In genomic region chr2:196249171-196249570, GRCh38 we compare ENCODE assay signal across 15 cellular contexts.
A peak's percentile ranks its signal among the peaks of the same experiment; 100 is the strongest.
DNase-seq lines count a peak whose midpoint lies in the region; ATAC-seq and TF ChIP-seq lines count a peak whose summit lies in the region.
"Had no signal": no experiment of that assay in that cellular context is flagged by ENCODE, and none has a peak within 500 bp of the region (broad histone marks: within the 10 kb centered on the region; RNA-seq: fewer than 3 reads in every experiment).

No MANE protein-coding gene starts in this region.

- intact Hi-C loops in CD14-positive monocyte (cut with micrococcal nuclease) = no loop called here
- intact Hi-C loops in ascending aorta (cut with DNase I) = no loop called here
- intact Hi-C loops in PC-3 (cut with micrococcal nuclease) = loop anchor here (5.0 kb wide), 1 partner anchor 432 kb away; no protein-coding TSS in a partner anchor

- no peaks in the 10 kb centered on the region for H4K20me1 ChIP-seq in Loucy (ENCODE audit: insufficient read depth, low read length, poor library complexity, severe bottlenecking)
- no peaks in the 10 kb centered on the region for H4K20me1 ChIP-seq in PC-3 (ENCODE audit: low read length)

- H3K4me1 Mint-ChIP-seq in CD14-positive monocyte = peaks cover 62% of the 10 kb centered on the region

- H3K27me3 ChIP-seq in Loucy (ENCODE audit: insufficient read depth, low read length, poor library complexity, severe bottlenecking) (no peaks in the 10 kb centered on the region), ascending aorta (no peaks in the 10 kb centered on the region), neutrophil (no peaks in the 10 kb centered on the region), PC-3 (ENCODE audit: low read length) (no peaks in the 10 kb centered on the region)
- H3K27me3 ChIP-seq: breast epithelium, foreskin keratinocyte had no signal

- BruUV-seq in PC-3 (replicated peaks; lab: Mats Ljungman, UMichigan) = no TSS peak

- no peaks in the 10 kb centered on the region for H3K36me3 ChIP-seq in Loucy (ENCODE audit: insufficient read depth, low read length)
- no peaks in the 10 kb centered on the region for H3K36me3 ChIP-seq in ascending aorta
- no peaks in the 10 kb centered on the region for H3K36me3 ChIP-seq in neutrophil
- H3K36me3 ChIP-seq in PC-3 (ENCODE audit: low read depth, low read length) = no peaks in the 10 kb centered on the region
- H3K36me3 ChIP-seq: breast epithelium had no signal

- H3F3A ChIP-seq in Loucy (ENCODE audit: low read depth) (no peaks in the 10 kb centered on the region), PC-3 (ENCODE audit: low read length, unreplicated experiment) (no peaks in the 10 kb centered on the region)

- H3K27ac Mint-ChIP-seq in CD14-positive monocyte = peak overlapping the region in 6 of 7 donors; percentile 38 to 84 (median 64)

- H3K9me3 ChIP-seq in Loucy (ENCODE audit: insufficient read depth, low read depth, low read length) (no peaks in the 10 kb centered on the region), ascending aorta (no peaks in the 10 kb centered on the region), neutrophil (no peaks in the 10 kb centered on the region), PC-3 (ENCODE audit: low read length) (no peaks in the 10 kb centered on the region)
- H3K9me3 ChIP-seq: breast epithelium had no signal

- ATAC-seq in PC-3 = no peak
- ATAC-seq: foreskin keratinocyte had no signal

- POLR2A ChIA-PET in PC-3 (lab: Charles Lee; ENCODE audit: unreplicated experiment) = no interaction called here

- H3K27ac ChIP-seq in ascending aorta = peak overlapping the region; percentile 61 to 83
- peak overlapping the region; percentile 83 for H3K27ac ChIP-seq in neutrophil
- no peak overlapping the region for H3K27ac ChIP-seq in PC-3 (ENCODE audit: low read length)
- H3K27ac ChIP-seq: foreskin keratinocyte had no signal

- H3K9me2 ChIP-seq in Loucy (replicated peaks; ENCODE audit: low read depth, low read length) = no peaks in the 10 kb centered on the region
- no peaks in the 10 kb centered on the region for H3K9me2 ChIP-seq in PC-3 (replicated peaks; ENCODE audit: low read length)

- TF ChIP-seq CTCF in CD14-positive monocyte (IDR thresholded peaks at IDR 0.05) (no peak), Loucy (conservative IDR thresholded peaks at IDR 0.05; ENCODE audit: low read length) (no peak), ascending aorta (IDR thresholded peaks at IDR 0.05) (no peak), neutrophil (IDR thresholded peaks at IDR 0.05) (no peak), PC-3 (conservative IDR thresholded peaks at IDR 0.05; ENCODE audit: low read depth, low read length) (no peak)

- CTCF ChIA-PET in PC-3 (lab: Charles Lee) = no interaction called here

- peaks cover 0 to 5% of the 10 kb centered on the region in 2 donors for H3K36me3 Mint-ChIP-seq in CD14-positive monocyte

- H3K4me2 ChIP-seq in Loucy (ENCODE audit: low read depth, low read length, poor library complexity, severe bottlenecking) (no peak overlapping the region), PC-3 (ENCODE audit: low read length) (no peak overlapping the region)

- H3K4me3 ChIP-seq in Loucy (ENCODE audit: low read length, poor library complexity, severe bottlenecking) (no peak overlapping the region), ascending aorta (no peak overlapping the region), neutrophil (ENCODE audit: low read depth in 1 of 2, low read length in 1 of 2) (peak overlapping the region in 1 of 2 experiments; percentile 8), PC-3 (ENCODE audit: low read length) (no peak overlapping the region)
- H3K4me3 ChIP-seq: breast epithelium had no signal

- H3K79me2 ChIP-seq in Loucy (ENCODE audit: insufficient read depth, low read length) (no peaks in the 10 kb centered on the region), PC-3 (ENCODE audit: low read length) (no peaks in the 10 kb centered on the region)

- DNase-seq in CD14-positive monocyte (ENCODE audit: low spot score) = no peak
- DNase-seq in ascending aorta (ENCODE audit: low spot score in 2 of 2) = no peak
- DNase-seq in activated CD4-positive, CD25-positive, alpha-beta regulatory T cell (lab: John Stamatoyannopoulos, UW) = no peak
- no peak for DNase-seq in PC-3
- DNase-seq in mucosa of gallbladder (ENCODE audit: low spot score) = no peak
- DNase-seq in NCI-H1417 treated with DMSO at 0.1 percent for 48 hours (lab: John Stamatoyannopoulos, UW) = no peak
- DNase-seq: effector memory CD4-positive, alpha-beta T cell; foreskin keratinocyte; NCI-H2029; NCI-H526 treated with DMSO at 0.1 percent for 48 hours; stimulated activated naive CD4-positive, alpha-beta T cell treated with Interleukin-2 at 50 U/mL for 16 hours had no signal

- H3K4me1 ChIP-seq in Loucy (ENCODE audit: insufficient read depth, low read length, poor library complexity, severe bottlenecking) (peaks cover 38% of the 10 kb centered on the region), ascending aorta (peaks cover 9 to 29% of the 10 kb centered on the region in 2 donors), neutrophil (ENCODE audit: control insufficient read depth in 1 of 2, insufficient read depth in 1 of 2, low read depth in 1 of 2, low read length in 1 of 2) (peaks cover 45 to 59% of the 10 kb centered on the region in 2 experiments), PC-3 (ENCODE audit: insufficient read depth, low read length) (peaks cover 23% of the 10 kb centered on the region)
- H3K4me1 ChIP-seq: breast epithelium had no signal

- H3K4me3 Mint-ChIP-seq in CD14-positive monocyte = no peak overlapping the region

- H3K9ac ChIP-seq in Loucy (ENCODE audit: low read depth, low read length, poor library complexity, severe bottlenecking) (no peak overlapping the region), PC-3 (ENCODE audit: low read length) (no peak overlapping the region)

- H2AFZ ChIP-seq in Loucy (ENCODE audit: low read length) = peak overlapping the region; percentile 80
- no peak overlapping the region for H2AFZ ChIP-seq in PC-3 (ENCODE audit: low read length)

- peaks cover 0 to 4% (median 0%) of the 10 kb centered on the region in 7 donors for H3K9me3 Mint-ChIP-seq in CD14-positive monocyte

- peaks cover 0 to 1% (median 0%) of the 10 kb centered on the region in 3 donors for H3K27me3 Mint-ChIP-seq in CD14-positive monocyte (ENCODE audit: low read depth in 3 of 3)
- H3K27me3 Mint-ChIP-seq: activated CD4-positive, alpha-beta T cell treated with anti-CD3 and anti-CD28 coated beads, Interleukin-2, amount 10 ng/mL, durations not matched to agents 24 days and 14 days had no signal
